ENCODE assay signal across 9 cellular contexts in the genomic region with DNA sequence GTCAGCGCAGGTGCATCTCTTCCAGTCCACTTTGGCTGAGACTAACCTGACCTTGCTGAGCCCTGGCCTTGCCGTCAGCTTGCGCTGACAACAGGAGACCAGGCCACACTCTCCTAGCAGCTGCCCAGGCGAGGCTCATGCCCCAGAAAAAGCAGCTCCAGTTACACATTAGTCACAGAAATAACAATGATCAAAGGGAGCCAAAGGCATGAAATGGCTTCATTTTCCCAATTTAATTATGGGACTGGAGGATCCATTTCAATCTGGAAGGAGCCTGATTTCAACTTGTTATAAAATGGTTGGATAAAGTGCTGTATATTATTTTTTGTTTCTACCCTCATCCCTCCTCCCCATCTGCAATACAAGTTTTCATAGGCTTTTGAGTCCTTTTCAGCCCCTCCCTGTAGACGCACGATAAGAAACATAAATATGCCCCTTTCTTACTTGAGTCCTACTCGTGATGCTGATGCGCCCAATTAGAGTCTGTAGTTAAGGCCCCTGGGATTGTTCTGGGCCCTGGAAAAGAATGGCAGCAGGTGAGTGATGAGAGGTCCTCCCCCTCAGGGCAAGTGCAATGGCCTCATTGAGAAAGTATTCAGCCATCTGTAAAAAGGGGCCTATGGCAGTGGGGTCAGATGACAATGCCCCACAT.
A peak's percentile ranks its signal among the peaks of the same experiment; 100 is the strongest.
DNase-seq lines count a peak whose midpoint lies in the region; ATAC-seq and TF ChIP-seq lines count a peak whose summit lies in the region.
"Had no signal": no experiment of that assay in that cellular context is flagged by ENCODE, and none has a peak within 500 bp of the region (broad histone marks: within the 10 kb centered on the region; RNA-seq: fewer than 3 reads in every experiment).

No MANE protein-coding gene starts in this region.

- H3K36me3 ChIP-seq in heart right ventricle = no peaks in the 10 kb centered on the region

- H3K36me3 Mint-ChIP-seq in activated CD4-positive, alpha-beta T cell treated with anti-CD3 and anti-CD28 coated beads, Interleukin-2, amount 10 ng/mL, durations not matched to agents 7 days and 5 days (ENCODE audit: low read depth) = no peaks in the 10 kb centered on the region

- CTCF ChIA-PET in activated CD4-positive, alpha-beta T cell treated with anti-CD3 and anti-CD28 coated beads, Interleukin-2, amount 10 ng/mL, durations not matched to agents 7 days and 5 days (lab: Charles Lee) = no interaction called here

- H3K9me3 Mint-ChIP-seq in activated CD4-positive, alpha-beta T cell treated with anti-CD3 and anti-CD28 coated beads, Interleukin-2, amount 10 ng/mL, durations not matched to agents 7 days and 5 days = no peaks in the 10 kb centered on the region
- H3K9me3 Mint-ChIP-seq: dendritic cell treated with granulocyte-macrophage colony-stimulating factor and Interleukin-4, amounts not matched to agents 40 ng/mL and 50 ng/mL, for 4 days had no signal

- TF ChIP-seq CTCF in heart right ventricle (IDR thresholded peaks at IDR 0.05) = no peak

- no peak overlapping the region for H3K27ac Mint-ChIP-seq in activated CD4-positive, alpha-beta T cell treated with anti-CD3 and anti-CD28 coated beads, Interleukin-2, amount 10 ng/mL, durations not matched to agents 7 days and 5 days
- H3K27ac Mint-ChIP-seq: dendritic cell treated with granulocyte-macrophage colony-stimulating factor and Interleukin-4, amounts not matched to agents 40 ng/mL and 50 ng/mL, for 4 days had no signal

- 82 to 89% methylated on average over 8 of the region's 8 CpGs for WGBS in heart right ventricle, 2 donors

- no peak overlapping the region for H3K4me3 ChIP-seq in heart right ventricle

- H3K9me3 ChIP-seq in heart right ventricle = no peaks in the 10 kb centered on the region

- H3K4me1 Mint-ChIP-seq in activated CD4-positive, alpha-beta T cell treated with anti-CD3 and anti-CD28 coated beads, Interleukin-2, amount 10 ng/mL, durations not matched to agents 7 days and 5 days = no peaks in the 10 kb centered on the region

- H3K27me3 Mint-ChIP-seq in activated CD4-positive, alpha-beta T cell treated with anti-CD3 and anti-CD28 coated beads, Interleukin-2, amount 10 ng/mL, durations not matched to agents 7 days and 5 days = no peaks in the 10 kb centered on the region

- H3K4me1 ChIP-seq in heart right ventricle = peaks cover 0 to 21% (median 12%) of the 10 kb centered on the region in 9 donors

- POLR2A ChIA-PET in activated CD4-positive, alpha-beta T cell treated with anti-CD3 and anti-CD28 coated beads, Interleukin-2, amount 10 ng/mL, durations not matched to agents 7 days and 5 days (lab: Charles Lee) = no interaction called here

- no peaks in the 10 kb centered on the region for H3K27me3 ChIP-seq in heart right ventricle

- H3K27ac ChIP-seq in heart right ventricle = peak overlapping the region in 6 of 10 donors; percentile 40 to 64 (median 46)

- ATAC-seq in heart right ventricle = peak in 7 of 8 donors; percentile 40 to 76 (median 61)

- intact Hi-C loops in heart right ventricle (cut with DNase I) = loop anchor here (5.0 to 10.0 kb wide), 5 partner anchors 282 to 498 kb away; partner anchors contain the start of gene NUAK1 (in 8 of the 10)

- DNase-seq in DMS153 (lab: John Stamatoyannopoulos, UW) = peak; percentile 37
- DNase-seq in DMS153 treated with DMSO at 0.1 percent for 48 hours (lab: John Stamatoyannopoulos, UW; ENCODE audit: unreplicated experiment) = no peak
- peak; percentile 88 for DNase-seq in SK-N-DZ (ENCODE audit: low spot score)
- DNase-seq in heart right ventricle = peak in 1 of 2 donors; percentile 19
- peak; percentile 43 for DNase-seq in smooth muscle cell of the brain vasculature (ENCODE audit: low read depth, low spot score)
- no peak for DNase-seq in 8988T
- DNase-seq in stimulated activated CD4-positive, alpha-beta T cell treated with anti-CD3 and anti-CD28 coated beads, Interleukin-4, amount 100 ng/mL, for 4 hours = no peak
- no peak for DNase-seq in activated CD4-positive, alpha-beta T cell treated with anti-CD3 and anti-CD28 coated beads, Interleukin-2, amount 10 ng/mL, durations not matched to agents 7 days and 5 days

- no peak overlapping the region for H3K4me3 Mint-ChIP-seq in activated CD4-positive, alpha-beta T cell treated with anti-CD3 and anti-CD28 coated beads, Interleukin-2, amount 10 ng/mL, durations not matched to agents 7 days and 5 days
- H3K4me3 Mint-ChIP-seq: dendritic cell treated with granulocyte-macrophage colony-stimulating factor and Interleukin-4, amounts not matched to agents 40 ng/mL and 50 ng/mL, for 4 days had no signal

Comparison
In these comparisons a context has a peak if more than half of its experiments do, and no peak if none do; other contexts are left out.
1. DNase-seq: peak in DMS153 (single experiment), SK-N-DZ (single experiment) and smooth muscle cell of the brain vasculature (single experiment); none in DMS153 treated with DMSO at 0.1 percent for 48 hours (single experiment), 8988T (single experiment), stimulated activated CD4-positive, alpha-beta T cell treated with anti-CD3 and anti-CD28 coated beads, Interleukin-4, amount 100 ng/mL, for 4 hours (0 of 2) and activated CD4-positive, alpha-beta T cell treated with anti-CD3 and anti-CD28 coated beads, Interleukin-2, amount 10 ng/mL, durations not matched to agents 7 days and 5 days (single experiment).